In the genomic region with DNA sequence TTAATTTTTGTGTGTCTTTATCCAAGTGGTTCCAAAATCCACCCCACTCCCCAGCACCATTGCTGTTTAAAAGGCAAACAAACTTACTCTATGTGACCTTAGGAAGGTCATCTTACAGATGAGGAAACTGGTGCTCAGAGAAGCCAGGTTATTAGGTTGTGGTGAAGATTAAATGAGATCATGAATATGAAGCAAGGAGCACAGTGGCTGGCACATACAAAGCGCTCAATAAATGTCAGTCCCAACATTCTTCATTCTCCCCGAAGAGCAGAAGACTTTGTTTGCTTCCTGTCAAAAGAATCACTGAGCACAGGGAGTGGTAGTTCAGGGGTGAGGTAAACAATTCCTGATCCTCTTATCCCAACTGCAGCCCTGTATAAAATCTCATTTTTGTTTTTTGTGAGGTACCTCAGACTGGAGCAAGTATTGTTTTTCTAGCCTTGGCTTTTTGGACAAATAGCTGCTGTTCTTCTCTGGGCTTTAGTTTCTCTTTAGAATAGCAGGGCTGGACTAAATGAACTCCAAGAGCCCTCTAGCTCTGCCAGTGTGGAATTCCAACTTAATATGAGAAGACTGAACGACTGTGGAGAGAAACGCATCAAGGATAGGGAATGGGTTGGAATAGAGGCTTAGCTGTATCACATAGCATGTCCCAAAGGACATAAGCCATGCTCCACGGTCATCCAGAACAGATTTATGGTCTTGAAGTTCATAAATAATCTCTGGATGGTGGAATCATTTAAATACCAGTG, we compare ENCODE assay signal across 8 cellular contexts.
DNase-seq lines count a peak whose midpoint lies in the region; ATAC-seq and TF ChIP-seq lines count a peak whose summit lies in the region.
"Had no signal": no experiment of that assay in that cellular context is flagged by ENCODE, and none has a peak within 500 bp of the region (broad histone marks: within the 10 kb centered on the region; RNA-seq: fewer than 3 reads in every experiment).

No MANE protein-coding gene starts in this region.

- H3K4me3 ChIP-seq in esophagus squamous epithelium (no peak overlapping the region), thyroid gland (replicated peaks in 1 of 3) (no peak overlapping the region)

- no peak for TF ChIP-seq CTCF in esophagus squamous epithelium (IDR thresholded peaks at IDR 0.05)
- peak in 1 of 6 experiments; percentile 11 for TF ChIP-seq CTCF in thyroid gland (IDR thresholded peaks at IDR 0.05)

- TF ChIP-seq POLR2A in esophagus squamous epithelium (IDR thresholded peaks at IDR 0.05) = no peak
- TF ChIP-seq POLR2A in thyroid gland (IDR thresholded peaks at IDR 0.05) = no peak

- no peak for ATAC-seq in HG03025 (IDR thresholded peaks at IDR 0.05; ENCODE audit: low FRiP score, unreplicated experiment)

- no peaks in the 10 kb centered on the region for H3K9me3 ChIP-seq in esophagus squamous epithelium
- H3K9me3 ChIP-seq in thyroid gland = no peaks in the 10 kb centered on the region

- H3K36me3 ChIP-seq in esophagus squamous epithelium = no peaks in the 10 kb centered on the region
- no peaks in the 10 kb centered on the region for H3K36me3 ChIP-seq in thyroid gland

- H3K4me1 ChIP-seq in esophagus squamous epithelium = no peaks in the 10 kb centered on the region
- H3K4me1 ChIP-seq in thyroid gland = peaks cover 4 to 13% of the 10 kb centered on the region in 2 donors

- peak; percentile 55 for DNase-seq in LHCN-M2 (ENCODE audit: low read depth)
- DNase-seq in esophagus squamous epithelium (lab: John Stamatoyannopoulos, UW) = no peak
- peak; percentile 25 for DNase-seq in midbrain (lab: John Stamatoyannopoulos, UW)
- no peak for DNase-seq in thyroid gland
- DNase-seq in middle frontal gyrus (ENCODE audit: extremely low spot score, low spot score) = no peak
- DNase-seq in NK-92 treated with Interleukin-12 subunit alpha and Interleukin-12 subunit beta, amount 100 ng/mL, for 24 hours (lab: John Stamatoyannopoulos, UW) = no peak
- DNase-seq: retina had no signal

- no peaks in the 10 kb centered on the region for H3K27me3 ChIP-seq in esophagus squamous epithelium
- no peaks in the 10 kb centered on the region for H3K27me3 ChIP-seq in thyroid gland

- intact Hi-C loops in esophagus squamous epithelium (cut with DNase I) (no loop called here), thyroid gland (cut with DNase I) (no loop called here)

- H3K27ac ChIP-seq in esophagus squamous epithelium (peak overlapping the region; percentile 15 to 71 (median 57)), thyroid gland (peak overlapping the region in 2 of 3 donors; percentile 14 to 56)

- 50 to 52% methylated on average over 5 of the region's 5 CpGs for WGBS in esophagus squamous epithelium, 2 donors
- WGBS in thyroid gland, 2 donors = 68% methylated on average over 5 of the region's 5 CpGs

Comparison
In these comparisons a context has a peak if more than half of its experiments do, and no peak if none do; other contexts are left out.
1. DNase-seq: peak in LHCN-M2 (single experiment) and midbrain (single experiment); none in esophagus squamous epithelium (single experiment), thyroid gland (0 of 2), middle frontal gyrus (single experiment) and NK-92 treated with Interleukin-12 subunit alpha and Interleukin-12 subunit beta, amount 100 ng/mL, for 24 hours (single experiment).